8 cellular contexts compared by ENCODE assay signal in genomic region chr21:36319767-36320420, GRCh38. TPM values are rescaled to one million over a fixed set of nuclear protein-coding genes. Genes with fewer than 3 reads are reported as not detected.
DNase-seq lines count a peak whose midpoint lies in the region; ATAC-seq and TF ChIP-seq lines count a peak whose summit lies in the region.

TSS of gene MORC3 (plus strand) at chr21:36320197. CDS start at chr21:36320265, 68 bp downstream.

- H3K27ac Mint-ChIP-seq in activated T-helper 17 cell treated with anti-CD3 and anti-CD28 coated beads, Interleukin-2, amount 50 U/mL, for 72 hours: peak within 1 kb of the TSS; percentile 97
- H3K27ac Mint-ChIP-seq in naive B cell: peak within 1 kb of the TSS; percentile 97 to 99 (median 98)
- H3K27ac Mint-ChIP-seq in stimulated activated memory B cell treated with anti-CD40 and anti-IgM and Interleukin-4, amounts not matched to agents 10 μg/mL and 1 μg/mL and 100 μg/mL, for 72 hours: peak within 1 kb of the TSS; percentile 90

- peak within 1 kb of the TSS; percentile 99 for H3K27ac ChIP-seq in RWPE1

- H3K36me3 Mint-ChIP-seq in activated T-helper 17 cell treated with anti-CD3 and anti-CD28 coated beads, Interleukin-2, amount 50 U/mL, for 72 hours (ENCODE audit: low read depth): peaks cover 46% of the 10 kb centered on the region
- peaks cover 6 to 8% of the 10 kb centered on the region in 2 donors for H3K36me3 Mint-ChIP-seq in naive B cell
- peaks cover 22% of the 10 kb centered on the region for H3K36me3 Mint-ChIP-seq in stimulated activated memory B cell treated with anti-CD40 and anti-IgM and Interleukin-4, amounts not matched to agents 10 μg/mL and 1 μg/mL and 100 μg/mL, for 72 hours

- no peaks in the 10 kb centered on the region for H3K27me3 Mint-ChIP-seq in activated T-helper 17 cell treated with anti-CD3 and anti-CD28 coated beads, Interleukin-2, amount 50 U/mL, for 72 hours
- H3K27me3 Mint-ChIP-seq in naive B cell: no peaks in the 10 kb centered on the region
- no peaks in the 10 kb centered on the region for H3K27me3 Mint-ChIP-seq in stimulated activated memory B cell treated with anti-CD40 and anti-IgM and Interleukin-4, amounts not matched to agents 10 μg/mL and 1 μg/mL and 100 μg/mL, for 72 hours

- peaks cover 25% of the 10 kb centered on the region for H3K4me1 Mint-ChIP-seq in activated T-helper 17 cell treated with anti-CD3 and anti-CD28 coated beads, Interleukin-2, amount 50 U/mL, for 72 hours
- peaks cover 41 to 74% (median 64%) of the 10 kb centered on the region in 3 donors for H3K4me1 Mint-ChIP-seq in naive B cell
- peaks cover 55% of the 10 kb centered on the region for H3K4me1 Mint-ChIP-seq in stimulated activated memory B cell treated with anti-CD40 and anti-IgM and Interleukin-4, amounts not matched to agents 10 μg/mL and 1 μg/mL and 100 μg/mL, for 72 hours

- POLR2A ChIA-PET in RWPE1 (lab: Yijun Ruan, JAX; ENCODE audit: low non-redundant PET): interaction anchor here (0.6 to 1.5 kb wide), 8 partner anchors 15 to 181 kb away, joined by 3 to 6 read pairs (median 4); no protein-coding TSS in a partner anchor

- peak within 1 kb of the TSS; percentile 95 for H3K4me3 Mint-ChIP-seq in activated T-helper 17 cell treated with anti-CD3 and anti-CD28 coated beads, Interleukin-2, amount 50 U/mL, for 72 hours
- H3K4me3 Mint-ChIP-seq in naive B cell: peak within 1 kb of the TSS; percentile 85 to 99 (median 96)
- H3K4me3 Mint-ChIP-seq in stimulated activated memory B cell treated with anti-CD40 and anti-IgM and Interleukin-4, amounts not matched to agents 10 μg/mL and 1 μg/mL and 100 μg/mL, for 72 hours: peak within 1 kb of the TSS; percentile 98

- peak within 1 kb of the TSS; percentile 89 for H3K4me3 ChIP-seq in LNCaP clone FGC (ENCODE audit: low read depth, low read length)

- ATAC-seq in activated T-helper 17 cell treated with anti-CD3 and anti-CD28 coated beads, Interleukin-2, amount 50 U/mL, for 72 hours (replicated peaks): peak; percentile 91
- peak; percentile 88 to 89 for ATAC-seq in naive B cell (ENCODE audit: low read depth in 2 of 2)
- ATAC-seq in stimulated activated memory B cell treated with anti-CD40 and anti-IgM and Interleukin-4, amounts not matched to agents 10 μg/mL and 1 μg/mL and 100 μg/mL, for 72 hours: peak; percentile 95

- no peaks in the 10 kb centered on the region for H3K9me3 Mint-ChIP-seq in activated T-helper 17 cell treated with anti-CD3 and anti-CD28 coated beads, Interleukin-2, amount 50 U/mL, for 72 hours
- peaks cover 0 to 12% (median 5%) of the 10 kb centered on the region in 7 donors for H3K9me3 Mint-ChIP-seq in naive B cell
- peaks cover 6% of the 10 kb centered on the region for H3K9me3 Mint-ChIP-seq in stimulated activated memory B cell treated with anti-CD40 and anti-IgM and Interleukin-4, amounts not matched to agents 10 μg/mL and 1 μg/mL and 100 μg/mL, for 72 hours

- TF ChIP-seq CTCF in LNCaP clone FGC (IDR thresholded peaks at IDR 0.05; ENCODE audit: control insufficient read depth, extremely low read depth, insufficient read depth): no peak
- TF ChIP-seq CTCF in RWPE1 (conservative IDR thresholded peaks at IDR 0.05; ENCODE audit: low read depth): no peak

- peak; percentile 99 for DNase-seq in EH (ENCODE audit: low read depth)
- DNase-seq in GOT3 (lab: John Stamatoyannopoulos, UW): peak; percentile 95
- DNase-seq in LNCaP clone FGC (ENCODE audit: low read depth): peak; percentile 94
- peak; percentile 98 for DNase-seq in RWPE1 (ENCODE audit: low spot score)
- peak; percentile 99 for DNase-seq in fibroblast of gingiva (ENCODE audit: low read depth)
- DNase-seq in naive B cell: peak; percentile 96

- CTCF ChIA-PET in RWPE1 (lab: Yijun Ruan, JAX): no interaction called here

RNA-seq across cellular contexts. Expression of gene MORC3, which starts in this region (rescaled TPM):
- 10 to 100 TPM; 29.5 to 52.4 TPM for total RNA-seq in activated T-helper 17 cell treated with anti-CD3 and anti-CD28 coated beads, Interleukin-2, amount 50 U/mL, for 72 hours
- polyA plus RNA-seq in naive B cell (ENCODE audit: low read depth in 6 of 6): 10 to 100 TPM; 20.6 to 59.6 (median 39.8) TPM

Comparison
In these comparisons a context has a peak if more than half of its experiments do, and no peak if none do; other contexts are left out.
1. Peak in every context shown above with its lines: DNase-seq, ATAC-seq, H3K4me3 ChIP-seq and H3K27ac ChIP-seq.